In genomic region chr17:57927048-57927723, GRCh38 we compare ENCODE assay signal across 9 cellular contexts. TPM values are rescaled to one million over a fixed set of nuclear protein-coding genes. Genes with fewer than 3 reads are reported as not detected.
DNase-seq lines count a peak whose midpoint lies in the region; ATAC-seq and TF ChIP-seq lines count a peak whose summit lies in the region.
"Had no signal": no experiment of that assay in that cellular context is flagged by ENCODE, and none has a peak within 500 bp of the region (broad histone marks: within the 10 kb centered on the region; RNA-seq: fewer than 3 reads in every experiment).

No MANE protein-coding gene starts in this region.

- H3K36me3 ChIP-seq in spleen: no peaks in the 10 kb centered on the region

- intact Hi-C loops in spleen (cut with DNase I; ENCODE audit: low total_unique reads): no loop called here

- H3K9me3 ChIP-seq in spleen: no peaks in the 10 kb centered on the region

- peaks cover 0 to 56% (median 15%) of the 10 kb centered on the region in 6 donors for H3K4me1 ChIP-seq in spleen

- peaks cover 0 to 50% (median 0%) of the 10 kb centered on the region in 7 donors for H3K27me3 ChIP-seq in spleen (replicated peaks in 1 of 7)

- 63 to 79% (median 68%) methylated on average over 5 of the region's 5 CpGs for whole genome bisulfite sequencing in spleen, 5 donors

- TF ChIP-seq POLR2A in spleen (IDR thresholded peaks at IDR 0.05): no peak

- no peak overlapping the region for H3K4me3 ChIP-seq in epithelial cell of esophagus (ENCODE audit: low read length)
- H3K4me3 ChIP-seq in spleen: no peak overlapping the region
- H3K4me3 ChIP-seq: GM12878 had no signal

- TF ChIP-seq CTCF in epithelial cell of esophagus (IDR thresholded peaks at IDR 0.05; ENCODE audit: insufficient read depth, low read depth, low read length, missing control alignments) (no peak), spleen (IDR thresholded peaks at IDR 0.05 in 8 of 11, conservative IDR thresholded peaks at IDR 0.05 in 3 of 11) (no peak)

- ATAC-seq in GM21825 (IDR thresholded peaks at IDR 0.05; ENCODE audit: unreplicated experiment): no peak
- ATAC-seq in HG02973 (IDR thresholded peaks at IDR 0.05; ENCODE audit: unreplicated experiment): no peak
- ATAC-seq: GM12878 had no signal

- H3K27ac ChIP-seq in spleen: peak overlapping the region in 1 of 8 donors; percentile 23

- DNase-seq in DMS 273 (lab: John Stamatoyannopoulos, UW; ENCODE audit: unreplicated experiment) (peak; percentile 89), NCI-H526 (lab: John Stamatoyannopoulos, UW) (peak; percentile 54 to 81), epithelial cell of esophagus (ENCODE audit: low read depth) (peak; percentile 60), nucleus accumbens (lab: John Stamatoyannopoulos, UW) (peak in 44 of 56 donors; percentile 18 to 80 (median 62)), spleen (no peak)
- DNase-seq in activated effector memory CD4-positive, alpha-beta T cell treated with anti-CD3 and anti-CD28 coated beads, Interleukin-2, amount 50 U/mL, for 16 hours: no peak

RNA-seq across cellular contexts. Expression of gene CUEDC1, which starts 28.0 kb away (rescaled TPM):
- 10 to 100 TPM; 13.2 to 23.5 (median 16.7) TPM for total RNA-seq in spleen
- polyA plus RNA-seq in spleen: 10 to 100 TPM in 1 of 3 donors, 1 to 10 TPM in 2; 5.4 to 15.7 (median 5.4) TPM

Comparison
In these comparisons a context has a peak if more than half of its experiments do, and no peak if none do; other contexts are left out.
1. DNase-seq: peak in DMS 273 (single experiment), NCI-H526 (2 of 2), epithelial cell of esophagus (single experiment) and nucleus accumbens (44 of 56); none in spleen (single experiment) and activated effector memory CD4-positive, alpha-beta T cell treated with anti-CD3 and anti-CD28 coated beads, Interleukin-2, amount 50 U/mL, for 16 hours (single experiment).